ENCODE assay signal across 16 cellular contexts in the genomic region with DNA sequence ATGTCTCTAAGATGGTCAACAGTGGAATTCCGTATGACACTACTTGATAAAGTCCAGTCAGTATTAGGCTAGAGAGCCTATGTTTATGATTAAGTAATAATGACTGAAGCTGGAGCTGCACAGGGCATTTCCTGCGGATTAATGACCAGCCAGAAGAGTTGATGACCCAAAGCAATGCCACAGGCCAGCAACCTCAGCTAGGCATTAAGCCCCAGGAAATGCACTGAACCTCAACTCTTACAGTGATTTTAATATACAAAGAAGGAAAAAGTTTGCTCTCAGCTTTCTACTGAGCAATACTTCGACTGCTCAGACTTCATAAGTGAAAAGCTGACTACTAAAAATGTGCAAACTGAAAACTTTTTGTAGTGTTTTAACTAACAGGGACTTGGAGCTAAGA. TPM values are rescaled to one million over a fixed set of nuclear protein-coding genes. Genes with fewer than 3 reads are reported as not detected.
DNase-seq lines count a peak whose midpoint lies in the region; ATAC-seq and TF ChIP-seq lines count a peak whose summit lies in the region.
"Had no signal": no experiment of that assay in that cellular context is flagged by ENCODE, and none has a peak within 500 bp of the region (broad histone marks: within the 10 kb centered on the region; RNA-seq: fewer than 3 reads in every experiment).

No MANE protein-coding gene starts in this region.

- H3K36me3 Mint-ChIP-seq in CD4-positive, alpha-beta T cell (ENCODE audit: low read depth): no peaks in the 10 kb centered on the region
- H3K36me3 Mint-ChIP-seq in effector memory CD8-positive, alpha-beta T cell (ENCODE audit: insufficient read depth): peaks cover 4% of the 10 kb centered on the region
- peaks cover 9% of the 10 kb centered on the region for H3K36me3 Mint-ChIP-seq in nephron (ENCODE audit: low read depth)
- peaks cover 9 to 11% of the 10 kb centered on the region in 2 donors for H3K36me3 Mint-ChIP-seq in stimulated activated naive B cell treated with anti-CD40 and anti-IgM and Interleukin-4, amounts not matched to agents 10 μg/mL and 1 μg/mL and 100 μg/mL, for 72 hours

- H3K4me2 ChIP-seq in OCI-LY1 (ENCODE audit: low read length): 0 out of 2 replicates have a peak overlapping the region, but pooled peaks have one; percentile 2

- H3K9me3 Mint-ChIP-seq in CD4-positive, alpha-beta T cell: no peaks in the 10 kb centered on the region
- H3K9me3 Mint-ChIP-seq in effector memory CD8-positive, alpha-beta T cell: no peaks in the 10 kb centered on the region
- H3K9me3 Mint-ChIP-seq in nephron: no peaks in the 10 kb centered on the region
- no peaks in the 10 kb centered on the region for H3K9me3 Mint-ChIP-seq in stimulated activated naive B cell treated with anti-CD40 and anti-IgM and Interleukin-4, amounts not matched to agents 10 μg/mL and 1 μg/mL and 100 μg/mL, for 72 hours

- CTCF ChIA-PET in CD4-positive, alpha-beta T cell (lab: Charles Lee): no interaction called here

- no peak overlapping the region for H3K9ac ChIP-seq in OCI-LY1 (ENCODE audit: low read length)
- H3K9ac ChIP-seq: parathyroid adenoma had no signal

- H3K9me3 ChIP-seq in CD4-positive, alpha-beta T cell (ENCODE audit: control insufficient read depth, low read length): no peaks in the 10 kb centered on the region
- no peaks in the 10 kb centered on the region for H3K9me3 ChIP-seq in OCI-LY1 (ENCODE audit: low read length)
- no peaks in the 10 kb centered on the region for H3K9me3 ChIP-seq in SJCRH30 (replicated peaks)
- H3K9me3 ChIP-seq: MG63, stomach had no signal

- TF ChIP-seq CTCF in CD4-positive, alpha-beta T cell (IDR thresholded peaks at IDR 0.05): no peak
- TF ChIP-seq CTCF in OCI-LY1 (IDR thresholded peaks at IDR 0.05; ENCODE audit: low read length) (no peak), nephron (IDR thresholded peaks at IDR 0.05; ENCODE audit: unreplicated experiment in 3 of 3) (no peak)

- H3K4me3 ChIP-seq in OCI-LY1 (ENCODE audit: low read depth, low read length, poor library complexity, severe bottlenecking) (no peak overlapping the region), SJCRH30 (no peak overlapping the region)
- H3K4me3 ChIP-seq: MG63 had no signal

- DNase-seq in CD4-positive, alpha-beta T cell: no peak
- no peak for DNase-seq in effector memory CD8-positive, alpha-beta T cell
- no peak for DNase-seq in stimulated activated naive B cell treated with anti-CD40 and anti-IgM and Interleukin-4, amounts not matched to agents 10 μg/mL and 1 μg/mL and 100 μg/mL, for 72 hours
- no peak for DNase-seq in SJCRH30
- DNase-seq in activated CD8-positive, alpha-beta memory T cell treated with anti-CD3 and anti-CD28 coated beads, Interleukin-2, amount 50 U/mL, for 4 hours: no peak
- DNase-seq: activated gamma-delta T cell, aorta, DMS79 treated with DMSO at 0.1 percent for 48 hours, MG63, NCI-H748 treated with DMSO at 0.1 percent for 48 hours, stomach had no signal

- POLR2A ChIA-PET in CD4-positive, alpha-beta T cell (lab: Charles Lee): no interaction called here

- peaks cover 3% of the 10 kb centered on the region for H3K27me3 Mint-ChIP-seq in CD4-positive, alpha-beta T cell
- H3K27me3 Mint-ChIP-seq in effector memory CD8-positive, alpha-beta T cell: no peaks in the 10 kb centered on the region
- peaks cover 23% of the 10 kb centered on the region for H3K27me3 Mint-ChIP-seq in nephron (ENCODE audit: low read depth)
- H3K27me3 Mint-ChIP-seq in stimulated activated naive B cell treated with anti-CD40 and anti-IgM and Interleukin-4, amounts not matched to agents 10 μg/mL and 1 μg/mL and 100 μg/mL, for 72 hours: peaks cover 7 to 8% of the 10 kb centered on the region in 2 donors
- H3K27me3 Mint-ChIP-seq: B cell had no signal

- no peak for ATAC-seq in CD4-positive, alpha-beta T cell (ENCODE audit: poor library complexity)
- ATAC-seq in effector memory CD8-positive, alpha-beta T cell (replicated peaks): no peak
- no peak for ATAC-seq in GM19455 (IDR thresholded peaks at IDR 0.05; ENCODE audit: unreplicated experiment)
- no peak for ATAC-seq in stimulated activated naive B cell treated with anti-CD40 and anti-IgM and Interleukin-4, amounts not matched to agents 10 μg/mL and 1 μg/mL and 100 μg/mL, for 72 hours (replicated peaks)

- no peak overlapping the region for H3K27ac Mint-ChIP-seq in CD4-positive, alpha-beta T cell
- no peak overlapping the region for H3K27ac Mint-ChIP-seq in effector memory CD8-positive, alpha-beta T cell
- peak overlapping the region; percentile 26 to 94 (median 58) for H3K27ac Mint-ChIP-seq in nephron
- no peak overlapping the region for H3K27ac Mint-ChIP-seq in stimulated activated naive B cell treated with anti-CD40 and anti-IgM and Interleukin-4, amounts not matched to agents 10 μg/mL and 1 μg/mL and 100 μg/mL, for 72 hours
- H3K27ac Mint-ChIP-seq: B cell had no signal

- no peaks in the 10 kb centered on the region for H3F3A ChIP-seq in OCI-LY1 (ENCODE audit: insufficient read depth, low read length)

- intact Hi-C loops in CD4-positive, alpha-beta T cell (cut with DNase I, micrococcal nuclease): no loop called here

- H3K27me3 ChIP-seq in CD4-positive, alpha-beta T cell (ENCODE audit: control insufficient read depth, insufficient read depth, low read length): peaks cover 6% of the 10 kb centered on the region
- no peaks in the 10 kb centered on the region for H3K27me3 ChIP-seq in OCI-LY1 (ENCODE audit: insufficient read depth, low read length)
- H3K27me3 ChIP-seq in SJCRH30: no peaks in the 10 kb centered on the region
- H3K27me3 ChIP-seq: MG63 had no signal

- H3K9me2 ChIP-seq in OCI-LY1 (ENCODE audit: low read depth, low read length): no peaks in the 10 kb centered on the region

- peaks cover 61% of the 10 kb centered on the region for H3K4me1 Mint-ChIP-seq in CD4-positive, alpha-beta T cell (ENCODE audit: low read depth)
- peaks cover 17 to 27% of the 10 kb centered on the region in 2 donors for H3K4me1 Mint-ChIP-seq in effector memory CD8-positive, alpha-beta T cell (ENCODE audit: low read depth in 2 of 2)
- H3K4me1 Mint-ChIP-seq in nephron: peaks cover 50% of the 10 kb centered on the region
- peaks cover 10 to 43% of the 10 kb centered on the region in 2 donors for H3K4me1 Mint-ChIP-seq in stimulated activated naive B cell treated with anti-CD40 and anti-IgM and Interleukin-4, amounts not matched to agents 10 μg/mL and 1 μg/mL and 100 μg/mL, for 72 hours

- H3K79me2 ChIP-seq in OCI-LY1 (ENCODE audit: insufficient read depth, low read length): no peaks in the 10 kb centered on the region
- H3K79me2 ChIP-seq: parathyroid adenoma had no signal

- H3K27ac ChIP-seq in CD4-positive, alpha-beta T cell (ENCODE audit: low read depth, low read length): no peak overlapping the region
- H3K27ac ChIP-seq in OCI-LY1 (ENCODE audit: low read depth, low read length, poor library complexity, severe bottlenecking) (no peak overlapping the region), SJCRH30 (no peak overlapping the region)
- H3K27ac ChIP-seq: parathyroid adenoma, stomach had no signal

- H2AFZ ChIP-seq in OCI-LY1 (ENCODE audit: low read length): no peak overlapping the region
- H2AFZ ChIP-seq: parathyroid adenoma had no signal

- no peaks in the 10 kb centered on the region for H3K36me3 ChIP-seq in OCI-LY1 (ENCODE audit: insufficient read depth, low read length)
- H3K36me3 ChIP-seq in SJCRH30: no peaks in the 10 kb centered on the region
- H3K36me3 ChIP-seq: stomach had no signal

- H3K4me3 Mint-ChIP-seq in CD4-positive, alpha-beta T cell: peak overlapping the region; percentile 35
- H3K4me3 Mint-ChIP-seq in effector memory CD8-positive, alpha-beta T cell: peak overlapping the region; percentile 6 to 10
- peak overlapping the region; percentile 42 to 98 (median 68) for H3K4me3 Mint-ChIP-seq in nephron
- H3K4me3 Mint-ChIP-seq in stimulated activated naive B cell treated with anti-CD40 and anti-IgM and Interleukin-4, amounts not matched to agents 10 μg/mL and 1 μg/mL and 100 μg/mL, for 72 hours: no peak overlapping the region
- H3K4me3 Mint-ChIP-seq: B cell had no signal

- H3K4me1 ChIP-seq in OCI-LY1 (ENCODE audit: insufficient read depth, low read length, severe bottlenecking) (peaks cover 21% of the 10 kb centered on the region), SJCRH30 (no peaks in the 10 kb centered on the region)
- H3K4me1 ChIP-seq: parathyroid adenoma had no signal

- H4K20me1 ChIP-seq in OCI-LY1 (ENCODE audit: insufficient read depth, low read length): no peaks in the 10 kb centered on the region

RNA-seq across cellular contexts. Expression of a gene that starts 3.9 kb away (rescaled TPM):
- 1 to 10 TPM in 1 of 2 experiments, under 1 TPM in 1; 0.74 to 1.1 TPM for total RNA-seq in CD4-positive, alpha-beta T cell
- total RNA-seq in SJCRH30 (2014; rRNA removed; shearing (Covaris generic)): 9.5 and 9.7 TPM in 2 replicates

Comparison
In these comparisons a context has a peak if more than half of its experiments do, and no peak if none do; other contexts are left out.
1. H3K27ac Mint-ChIP-seq: peak in nephron (3 of 3); none in CD4-positive, alpha-beta T cell (single experiment), effector memory CD8-positive, alpha-beta T cell (0 of 2) and stimulated activated naive B cell treated with anti-CD40 and anti-IgM and Interleukin-4, amounts not matched to agents 10 μg/mL and 1 μg/mL and 100 μg/mL, for 72 hours (single experiment).
2. H3K4me3 Mint-ChIP-seq: peak in CD4-positive, alpha-beta T cell (single experiment), effector memory CD8-positive, alpha-beta T cell (2 of 2) and nephron (3 of 3); none in stimulated activated naive B cell treated with anti-CD40 and anti-IgM and Interleukin-4, amounts not matched to agents 10 μg/mL and 1 μg/mL and 100 μg/mL, for 72 hours (0 of 2).